Comparison of ENCODE assay signal across 18 cellular contexts in the genomic region with DNA sequence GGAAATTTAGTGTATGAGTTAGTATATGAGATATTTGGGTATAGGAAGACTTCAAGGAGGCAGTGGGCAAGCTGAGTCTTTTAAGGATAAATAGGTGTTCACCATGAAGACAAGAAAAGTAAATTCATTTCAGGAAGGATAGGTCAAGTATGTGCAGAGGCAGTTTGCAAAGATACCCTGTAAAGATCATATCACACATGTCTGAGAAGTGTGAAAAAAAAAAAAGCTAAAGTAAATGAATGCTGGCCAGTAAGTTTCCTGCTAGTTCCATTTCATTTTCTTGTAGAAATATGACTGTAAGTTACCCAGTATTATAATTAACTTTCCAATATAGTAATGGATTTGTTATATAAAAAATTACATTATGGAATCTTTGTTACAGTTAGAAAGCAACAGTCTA.
DNase-seq lines count a peak whose midpoint lies in the region; ATAC-seq, FAIRE-seq and TF ChIP-seq lines count a peak whose summit lies in the region.
"Had no signal": no experiment of that assay in that cellular context is flagged by ENCODE, and none has a peak within 500 bp of the region (broad histone marks: within the 10 kb centered on the region; RNA-seq: fewer than 3 reads in every experiment).

No MANE protein-coding gene starts in this region.

- in situ Hi-C loops in GM12878 (cut with MboI): no loop called here

- no peaks in the 10 kb centered on the region for H3K27me3 Mint-ChIP-seq in stimulated activated naive CD8-positive, alpha-beta T cell treated with anti-CD3 and anti-CD28 coated beads, Interleukin-15, Interleukin-2, amounts not matched to agents 100 ng/mL and 50 ng/mL, for 24 hours
- H3K27me3 Mint-ChIP-seq in T-helper 2 cell treated with Interferon-gamma antibody and Interleukin-4, amounts not matched to agents 5 μg/mL and 100 μg/mL, for 36 hours (ENCODE audit: low read depth): no peaks in the 10 kb centered on the region

- H4K20me1 ChIP-seq in GM12878 (ENCODE audit: control insufficient read depth, insufficient read depth): no peaks in the 10 kb centered on the region

- no peak overlapping the region for H3K4me2 ChIP-seq in GM12878 (ENCODE audit: control insufficient read depth, insufficient read depth)

- RAD21 ChIA-PET in GM12878 (lab: Charles Lee; ENCODE audit: unreplicated experiment): no interaction called here

- FAIRE-seq in GM12878 (lab: Jason Lieb, UNC): no peak

- TF ChIP-seq RAD21 in GM12878 (IDR thresholded peaks at IDR 0.05; ENCODE audit: insufficient read depth, low read depth, low read length): no peak

- SMC1A ChIA-PET in GM12878 (lab: Charles Lee; ENCODE audit: uncharacterized antibody, unreplicated experiment): interaction anchor here (0.5 to 1.5 kb wide), 5 partner anchors 14 to 772 kb away, joined by 3 to 4 read pairs (median 3); no protein-coding TSS in a partner anchor

- H3K27me3 ChIP-seq in GM12878 (replicated peaks in 1 of 2; ENCODE audit: control insufficient read depth in 2 of 2, insufficient read depth in 2 of 2, low read length in 1 of 2): no peaks in the 10 kb centered on the region
- H3K27me3 ChIP-seq: Peyer's patch had no signal

- H3K27ac ChIP-seq in GM12878 (ENCODE audit: control insufficient read depth, insufficient read depth): no peak overlapping the region
- H3K27ac ChIP-seq in substantia nigra (ENCODE audit: low read depth, low read length, poor library complexity, severe bottlenecking): peak overlapping the region; percentile 70
- H3K27ac ChIP-seq: Peyer's patch had no signal

- H3K4me3 ChIP-seq in GM12878: no peak overlapping the region
- H3K4me3 ChIP-seq: Peyer's patch had no signal

- no TSS peak for BruUV-seq in GM12878 (replicated peaks; lab: Mats Ljungman, UMichigan)

- no peak for TF ChIP-seq POLR2A in GM12878 (IDR thresholded peaks at IDR 0.05; ENCODE audit: low read depth, low read length)

- H3K4me3 Mint-ChIP-seq in stimulated activated naive CD8-positive, alpha-beta T cell treated with anti-CD3 and anti-CD28 coated beads, Interleukin-15, Interleukin-2, amounts not matched to agents 100 ng/mL and 50 ng/mL, for 24 hours: peak overlapping the region; percentile 31
- peak overlapping the region; percentile 44 for H3K4me3 Mint-ChIP-seq in T-helper 2 cell treated with Interferon-gamma antibody and Interleukin-4, amounts not matched to agents 5 μg/mL and 100 μg/mL, for 36 hours
- H3K4me3 Mint-ChIP-seq: CD8-positive, alpha-beta T cell had no signal

- CTCF ChIA-PET in GM12878 (lab: Yijun Ruan, JAX): interaction anchor here (0.6 kb wide), 1 partner anchor 31 kb away, joined by 5 read pairs; no protein-coding TSS in a partner anchor

- DNase-seq in stimulated activated naive CD8-positive, alpha-beta T cell treated with anti-CD3 and anti-CD28 coated beads, Interleukin-15, Interleukin-2, amounts not matched to agents 100 U/mL and 50 U/mL, for 24 hours: no peak
- no peak for DNase-seq in T-helper 2 cell treated with Interferon-gamma antibody and Interleukin-4, amounts not matched to agents 5 μg/mL and 100 μg/mL, for 36 hours (ENCODE audit: low spot score)
- no peak for DNase-seq in GM12878 (ENCODE audit: low read depth, low spot score)
- no peak for DNase-seq in substantia nigra (lab: John Stamatoyannopoulos, UW)
- no peak for DNase-seq in CD1c-positive myeloid dendritic cell (ENCODE audit: extremely low spot score)
- no peak for DNase-seq in GM10266 (ENCODE audit: extremely low spot score)
- DNase-seq in DMS153 treated with DMSO at 0.1 percent for 48 hours (lab: John Stamatoyannopoulos, UW; ENCODE audit: unreplicated experiment): no peak
- DNase-seq: ACHN; CD8-positive, alpha-beta T cell; HCEC 1CT; Kasumi-1; NCI-H1417 treated with DMSO at 0.1 percent for 48 hours; NCI-H2029 treated with DMSO at 0.1 percent for 48 hours; NCI-H510A; NCI-H82; Peyer's patch; SHP77 had no signal

- H3K4me1 Mint-ChIP-seq in stimulated activated naive CD8-positive, alpha-beta T cell treated with anti-CD3 and anti-CD28 coated beads, Interleukin-15, Interleukin-2, amounts not matched to agents 100 ng/mL and 50 ng/mL, for 24 hours (ENCODE audit: low read depth): peaks cover 37% of the 10 kb centered on the region
- H3K4me1 Mint-ChIP-seq in T-helper 2 cell treated with Interferon-gamma antibody and Interleukin-4, amounts not matched to agents 5 μg/mL and 100 μg/mL, for 36 hours (ENCODE audit: low read depth): peaks cover 48% of the 10 kb centered on the region

- intact Hi-C loops in GM12878 (cut with micrococcal nuclease; ENCODE audit: unreplicated experiment): no loop called here

- TF ChIP-seq EP300 in GM12878 (IDR thresholded peaks at IDR 0.05; ENCODE audit: borderline replicate concordance in 1 of 2, control insufficient read depth in 1 of 2, low read depth in 2 of 2, low read length in 2 of 2): no peak

- no peaks in the 10 kb centered on the region for H3K36me3 ChIP-seq in GM12878 (ENCODE audit: control insufficient read depth in 2 of 2, insufficient read depth in 2 of 2, low read length in 1 of 2)
- H3K36me3 ChIP-seq: Peyer's patch had no signal

- H3K9me3 ChIP-seq in GM12878 (replicated peaks; ENCODE audit: control insufficient read depth, insufficient read depth, low read length): no peaks in the 10 kb centered on the region; the same call in 2 of the 3 replicates
- H3K9me3 ChIP-seq: Peyer's patch had no signal

- H2AFZ ChIP-seq in GM12878 (ENCODE audit: control insufficient read depth, low read depth, low read length): no peak overlapping the region

- no peaks in the 10 kb centered on the region for H3K9me3 Mint-ChIP-seq in stimulated activated naive CD8-positive, alpha-beta T cell treated with anti-CD3 and anti-CD28 coated beads, Interleukin-15, Interleukin-2, amounts not matched to agents 100 ng/mL and 50 ng/mL, for 24 hours
- peaks cover 5% of the 10 kb centered on the region for H3K9me3 Mint-ChIP-seq in T-helper 2 cell treated with Interferon-gamma antibody and Interleukin-4, amounts not matched to agents 5 μg/mL and 100 μg/mL, for 36 hours
- H3K9me3 Mint-ChIP-seq: CD8-positive, alpha-beta T cell had no signal

- no peak for TF ChIP-seq CTCF in GM12878 (IDR thresholded peaks at IDR 0.05 in 2 of 3, conservative IDR thresholded peaks at IDR 0.05 in 1 of 3; ENCODE audit: control insufficient read depth in 2 of 3, extremely low read depth in 1 of 3, insufficient read depth in 1 of 3, low read depth in 3 of 3, low read length in 3 of 3)
- TF ChIP-seq CTCF in GM10266 (IDR thresholded peaks at IDR 0.05; ENCODE audit: control insufficient read depth, insufficient read depth, low read depth, missing control alignments): no peak

- peaks cover 11% of the 10 kb centered on the region for H3K4me1 ChIP-seq in GM12878 (ENCODE audit: control insufficient read depth, insufficient read depth, low read length)
- H3K4me1 ChIP-seq: Peyer's patch had no signal

- H3K9ac ChIP-seq in GM12878 (ENCODE audit: control insufficient read depth, insufficient read depth, low read length): no peak overlapping the region

- no peaks in the 10 kb centered on the region for H3K79me2 ChIP-seq in GM12878 (ENCODE audit: control insufficient read depth, insufficient read depth, low read length)

- peaks cover 3% of the 10 kb centered on the region for H3K36me3 Mint-ChIP-seq in stimulated activated naive CD8-positive, alpha-beta T cell treated with anti-CD3 and anti-CD28 coated beads, Interleukin-15, Interleukin-2, amounts not matched to agents 100 ng/mL and 50 ng/mL, for 24 hours (ENCODE audit: low read depth)
- H3K36me3 Mint-ChIP-seq in T-helper 2 cell treated with Interferon-gamma antibody and Interleukin-4, amounts not matched to agents 5 μg/mL and 100 μg/mL, for 36 hours (ENCODE audit: low read depth): peaks cover 7% of the 10 kb centered on the region
- H3K36me3 Mint-ChIP-seq: CD8-positive, alpha-beta T cell had no signal

- no peak for ATAC-seq in stimulated activated naive CD8-positive, alpha-beta T cell treated with anti-CD3 and anti-CD28 coated beads, Interleukin-15, Interleukin-2, amounts not matched to agents 100 U/mL and 50 U/mL, for 24 hours
- ATAC-seq in GM12878: peak; percentile 26
- ATAC-seq: CD8-positive, alpha-beta T cell had no signal

- POLR2A ChIA-PET in GM12878 (lab: Charles Lee): interaction anchor here (1.2 kb wide), 1 partner anchor 12 kb away, joined by 4 read pairs; no protein-coding TSS in a partner anchor

- H3K27ac Mint-ChIP-seq in stimulated activated naive CD8-positive, alpha-beta T cell treated with anti-CD3 and anti-CD28 coated beads, Interleukin-15, Interleukin-2, amounts not matched to agents 100 ng/mL and 50 ng/mL, for 24 hours: peak overlapping the region; percentile 54
- H3K27ac Mint-ChIP-seq in T-helper 2 cell treated with Interferon-gamma antibody and Interleukin-4, amounts not matched to agents 5 μg/mL and 100 μg/mL, for 36 hours: peak overlapping the region; percentile 69
- H3K27ac Mint-ChIP-seq: CD8-positive, alpha-beta T cell had no signal

TF ChIP-seq in GM12878, 131 proteins besides CTCF, POLR2A, EP300 and RAD21:
- TF ChIP-seq CREM (IDR thresholded peaks at IDR 0.05; ENCODE audit: low read depth) (no peak), ZNF384 (IDR thresholded peaks at IDR 0.05; ENCODE audit: borderline replicate concordance, low read depth, low read length) (peak; percentile 72; the same call in 1 of the 2 replicates)
